ENCODE assay signal across 1 cellular context in the genomic region with DNA sequence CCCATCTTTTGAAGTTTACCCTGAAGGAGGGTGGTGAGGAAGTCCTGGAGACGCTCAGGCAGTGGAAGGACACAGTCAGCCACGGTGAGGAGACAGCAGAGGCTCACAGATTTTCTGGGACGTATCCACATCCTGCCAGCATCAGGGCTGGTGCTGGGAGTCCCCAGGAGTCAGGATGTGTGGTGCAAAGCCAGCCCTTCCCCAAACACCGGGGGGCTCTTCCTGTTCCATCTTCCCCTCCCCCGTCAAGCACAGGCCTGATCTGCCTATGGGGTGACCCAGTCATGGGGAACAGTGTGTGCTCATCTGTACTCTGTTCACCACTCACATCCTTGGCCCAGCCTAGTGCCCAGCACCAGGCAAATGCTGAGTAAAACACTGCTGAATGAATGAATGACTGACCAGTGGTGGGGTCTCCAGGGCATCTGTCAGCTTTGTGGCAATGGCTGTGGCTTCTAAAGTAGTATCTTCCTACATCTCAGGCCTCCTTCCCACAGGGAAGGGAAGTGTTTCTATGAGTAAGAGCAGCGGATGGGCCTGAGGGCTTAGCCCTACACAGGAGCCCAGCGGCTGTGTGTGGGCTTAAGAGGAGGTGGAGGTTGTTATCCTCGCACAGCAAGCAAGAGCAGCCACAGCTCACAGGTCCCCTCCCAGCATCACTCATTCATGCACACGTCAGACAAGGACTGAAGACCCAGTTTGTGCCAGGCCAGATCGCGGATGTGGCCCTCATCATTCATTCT.
TF ChIP-seq lines count a peak whose summit lies in the region.

No MANE protein-coding gene starts in this region.

TF ChIP-seq in WTC11, 78 proteins besides CTCF, POLR2A, EP300 and RAD21 (continued from another document):
- TF ChIP-seq, protein P1, sequence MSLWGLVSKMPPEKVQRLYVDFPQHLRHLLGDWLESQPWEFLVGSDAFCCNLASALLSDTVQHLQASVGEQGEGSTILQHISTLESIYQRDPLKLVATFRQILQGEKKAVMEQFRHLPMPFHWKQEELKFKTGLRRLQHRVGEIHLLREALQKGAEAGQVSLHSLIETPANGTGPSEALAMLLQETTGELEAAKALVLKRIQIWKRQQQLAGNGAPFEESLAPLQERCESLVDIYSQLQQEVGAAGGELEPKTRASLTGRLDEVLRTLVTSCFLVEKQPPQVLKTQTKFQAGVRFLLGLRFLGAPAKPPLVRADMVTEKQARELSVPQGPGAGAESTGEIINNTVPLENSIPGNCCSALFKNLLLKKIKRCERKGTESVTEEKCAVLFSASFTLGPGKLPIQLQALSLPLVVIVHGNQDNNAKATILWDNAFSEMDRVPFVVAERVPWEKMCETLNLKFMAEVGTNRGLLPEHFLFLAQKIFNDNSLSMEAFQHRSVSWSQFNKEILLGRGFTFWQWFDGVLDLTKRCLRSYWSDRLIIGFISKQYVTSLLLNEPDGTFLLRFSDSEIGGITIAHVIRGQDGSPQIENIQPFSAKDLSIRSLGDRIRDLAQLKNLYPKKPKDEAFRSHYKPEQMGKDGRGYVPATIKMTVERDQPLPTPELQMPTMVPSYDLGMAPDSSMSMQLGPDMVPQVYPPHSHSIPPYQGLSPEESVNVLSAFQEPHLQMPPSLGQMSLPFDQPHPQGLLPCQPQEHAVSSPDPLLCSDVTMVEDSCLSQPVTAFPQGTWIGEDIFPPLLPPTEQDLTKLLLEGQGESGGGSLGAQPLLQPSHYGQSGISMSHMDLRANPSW (CRISPR knock-in tag; conservative IDR thresholded peaks at IDR 0.05; ENCODE audit: low read depth), result no peak
- TF ChIP-seq NFATC4 (CRISPR knock-in tag; IDR thresholded peaks at IDR 0.05), result no peak
- no peak for TF ChIP-seq GTF2I (CRISPR knock-in tag; conservative IDR thresholded peaks at IDR 0.05)
- no peak for TF ChIP-seq NFYB (CRISPR knock-in tag; conservative IDR thresholded peaks at IDR 0.05; ENCODE audit: low read depth)
